ENCODE assay signal across 31 cellular contexts in the genomic region with DNA sequence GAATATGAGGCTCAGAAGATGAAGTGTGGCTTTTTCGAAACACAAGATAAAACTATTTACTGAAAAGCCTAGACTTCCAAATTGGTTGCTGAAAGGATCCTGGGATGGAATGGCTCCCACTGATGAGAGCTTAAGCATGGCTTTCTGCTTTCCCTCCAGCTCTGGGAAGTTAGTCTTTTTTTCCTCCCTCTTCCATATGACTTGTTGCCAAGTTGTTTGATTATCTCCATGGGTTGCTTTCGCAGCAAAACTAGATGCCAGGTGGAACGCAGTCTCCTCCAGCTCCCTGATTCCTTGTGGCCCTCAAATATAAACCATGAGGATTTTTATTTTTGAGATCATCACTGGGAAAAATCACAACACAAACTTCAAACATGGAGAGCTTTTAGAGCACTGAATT.
A peak's percentile ranks its signal among the peaks of the same experiment; 100 is the strongest.
DNase-seq lines count a peak whose midpoint lies in the region; ATAC-seq and TF ChIP-seq lines count a peak whose summit lies in the region.
"Had no signal": no experiment of that assay in that cellular context is flagged by ENCODE, and none has a peak within 500 bp of the region (broad histone marks: within the 10 kb centered on the region; RNA-seq: fewer than 3 reads in every experiment).

No MANE protein-coding gene starts in this region.

- H2BK15ac ChIP-seq in IMR-90 (ENCODE audit: low read depth, low read length) = no peak overlapping the region

- BruUV-seq in IMR-90 (replicated peaks; lab: Mats Ljungman, UMichigan) = no TSS peak

- no peak overlapping the region for H3K9ac ChIP-seq in IMR-90 (ENCODE audit: low read depth, low read length)
- H3K9ac ChIP-seq: BLaER1; BLaER1 treated with 17β-estradiol and CSF1 and Interleukin-3, amounts not matched to agents 10 nM and 100 nM had no signal

- no peak overlapping the region for H2BK20ac ChIP-seq in IMR-90 (ENCODE audit: low read depth, low read length)

- DNase-seq in G401 (ENCODE audit: low spot score) = peak; percentile 60
- DNase-seq in IMR-90 = no peak
- peak; percentile 51 for DNase-seq in cerebellar cortex (ENCODE audit: low spot score)
- peak; percentile 40 for DNase-seq in cerebellum (ENCODE audit: low spot score)
- no peak for DNase-seq in SHP77 (lab: John Stamatoyannopoulos, UW)
- no peak for DNase-seq in sigmoid colon
- no peak for DNase-seq in NCI-H748 (lab: John Stamatoyannopoulos, UW; ENCODE audit: unreplicated experiment)
- DNase-seq: 8988T; ACHN; AML-193; Caco-2; Calu3; CD4-positive, alpha-beta memory T cell; CD4-positive, alpha-beta T cell; CD4-positive, CD25-positive, alpha-beta regulatory T cell; CD8-positive, alpha-beta memory T cell; CD8-positive, alpha-beta T cell; COR-L47; DMS 273 treated with DMSO at 0.1 percent for 48 hours; DMS153; DMS53; DMS79; DMS79 treated with DMSO at 0.1 percent for 48 hours; EL had no signal

- no peaks in the 10 kb centered on the region for H3K79me1 ChIP-seq in IMR-90 (ENCODE audit: low read depth in 1 of 2, low read length in 2 of 2)

- no peaks in the 10 kb centered on the region for H4K20me1 ChIP-seq in IMR-90 (ENCODE audit: insufficient read depth, low read length)
- H4K20me1 ChIP-seq: BLaER1; BLaER1 treated with 17β-estradiol and CSF1 and Interleukin-3, amounts not matched to agents 10 nM and 100 nM had no signal

- no peak overlapping the region for H4K8ac ChIP-seq in IMR-90 (ENCODE audit: low read depth in 2 of 2, low read length in 2 of 2)

- no peak for TF ChIP-seq RAD21 in IMR-90 (IDR thresholded peaks at IDR 0.05; ENCODE audit: low read length)

- TF ChIP-seq POLR2A in IMR-90 (IDR thresholded peaks at IDR 0.05; ENCODE audit: low read depth, low read length) = no peak
- no peak for TF ChIP-seq POLR2A in sigmoid colon (IDR thresholded peaks at IDR 0.05)

- no peak overlapping the region for H2BK120ac ChIP-seq in IMR-90 (ENCODE audit: low read depth, low read length)

- no peak overlapping the region for H2BK5ac ChIP-seq in IMR-90 (ENCODE audit: low read depth, low read length, poor library complexity, severe bottlenecking)

- H3K9me3 ChIP-seq in IMR-90 (ENCODE audit: control insufficient read depth, insufficient read depth, low read length) = no peaks in the 10 kb centered on the region
- no peaks in the 10 kb centered on the region for H3K9me3 ChIP-seq in sigmoid colon
- H3K9me3 ChIP-seq: BE2C; BLaER1; BLaER1 treated with 17β-estradiol and CSF1 and Interleukin-3, amounts not matched to agents 10 nM and 100 nM; Caco-2 had no signal

- H3K9me1 ChIP-seq in IMR-90 (ENCODE audit: insufficient read depth, low read length) = no peaks in the 10 kb centered on the region; the same call in 1 of the 2 replicates

- H3K4me3 ChIP-seq in IMR-90 (ENCODE audit: insufficient read depth, low read depth, low read length) = no peak overlapping the region
- H3K4me3 ChIP-seq in sigmoid colon = no peak overlapping the region
- H3K4me3 ChIP-seq: A549; BLaER1; BLaER1 treated with 17β-estradiol and CSF1 and Interleukin-3, amounts not matched to agents 10 nM and 100 nM had no signal

- ATAC-seq in IMR-90 (ENCODE audit: low read depth) (no peak), HG03097 (IDR thresholded peaks at IDR 0.05; ENCODE audit: low FRiP score, unreplicated experiment) (no peak)
- ATAC-seq: A549; CD8-positive, alpha-beta T cell had no signal

- H2AFZ ChIP-seq in IMR-90 (replicated peaks; ENCODE audit: low read length, poor library complexity) = no peak overlapping the region

- H3K36me3 ChIP-seq in IMR-90 (ENCODE audit: control insufficient read depth, insufficient read depth, low read length) (no peaks in the 10 kb centered on the region), sigmoid colon (no peaks in the 10 kb centered on the region)
- H3K36me3 ChIP-seq: BE2C; BLaER1; BLaER1 treated with 17β-estradiol and CSF1 and Interleukin-3, amounts not matched to agents 10 nM and 100 nM had no signal

- no CpG with 5 or more reads among the region's 3 CpGs for WGBS in IMR-90 (ENCODE audit: extremely low coverage in 2 of 2, insufficient read length in 1 of 2), 2 experiments
- WGBS in sigmoid colon, 2 donors = 94 to 97% methylated on average over 3 of the region's 3 CpGs

- H2AK5ac ChIP-seq in IMR-90 (ENCODE audit: low read depth, low read length) = no peak overlapping the region

- no peak for TF ChIP-seq CTCF in IMR-90 (conservative IDR thresholded peaks at IDR 0.05; ENCODE audit: low read depth, low read length)
- TF ChIP-seq CTCF in sigmoid colon (IDR thresholded peaks at IDR 0.05) = no peak

- H3K23ac ChIP-seq in IMR-90 (ENCODE audit: low read depth, low read length) = no peak overlapping the region

- in situ Hi-C loops in G401 (cut with HindIII; ENCODE audit: low sequenced_read_pairs) (no loop called here), IMR-90 (cut with MboI; ENCODE audit: low sequenced_read_pairs) (no loop called here)

- POLR2A ChIA-PET in IMR-90 (lab: Charles Lee; ENCODE audit: unreplicated experiment) = no interaction called here

- H3K27ac ChIP-seq in IMR-90 (ENCODE audit: insufficient read depth, low read length) (no peak overlapping the region), sigmoid colon (no peak overlapping the region)
- H3K27ac ChIP-seq: 22Rv1; A549; BLaER1; BLaER1 treated with 17β-estradiol and CSF1 and Interleukin-3, amounts not matched to agents 10 nM and 100 nM; C4-2B had no signal

- CTCF ChIA-PET in IMR-90 (lab: Yijun Ruan, JAX) = no interaction called here

- no peak overlapping the region for H3K4me2 ChIP-seq in IMR-90 (ENCODE audit: low read depth, low read length)
- H3K4me2 ChIP-seq: A549; BLaER1; BLaER1 treated with 17β-estradiol and CSF1 and Interleukin-3, amounts not matched to agents 10 nM and 100 nM had no signal

- H3K14ac ChIP-seq in IMR-90 (replicated peaks; ENCODE audit: low read depth, low read length) = no peak overlapping the region

- H4K91ac ChIP-seq in IMR-90 (ENCODE audit: insufficient read depth, low read depth, low read length) = no peak overlapping the region

- peak overlapping the region; percentile 53; the same call in 1 of the 2 replicates for H3K18ac ChIP-seq in IMR-90 (ENCODE audit: low read depth, low read length)

- no peak for TF ChIP-seq EP300 in sigmoid colon (IDR thresholded peaks at IDR 0.05)

- peaks cover 3% of the 10 kb centered on the region; the same call in 1 of the 2 replicates for H3K4me1 ChIP-seq in IMR-90 (ENCODE audit: control insufficient read depth, insufficient read depth, low read length)
- H3K4me1 ChIP-seq in sigmoid colon = no peaks in the 10 kb centered on the region
- H3K4me1 ChIP-seq: A549 had no signal

- dilution Hi-C loops in IMR-90 (cut with HindIII; ENCODE audit: low sequenced_read_pairs, unreplicated experiment) = no loop called here

- H4K5ac ChIP-seq in IMR-90 (ENCODE audit: low read depth, low read length) = no peak overlapping the region

- H3K56ac ChIP-seq in IMR-90 (ENCODE audit: extremely low read depth, insufficient read depth, low read length) = no peak overlapping the region

- H3K27me3 ChIP-seq in IMR-90 (ENCODE audit: control insufficient read depth, insufficient read depth, low read length) = no peaks in the 10 kb centered on the region
- H3K27me3 ChIP-seq in sigmoid colon = no peaks in the 10 kb centered on the region
- H3K27me3 ChIP-seq: BE2C; BLaER1; BLaER1 treated with 17β-estradiol and CSF1 and Interleukin-3, amounts not matched to agents 10 nM and 100 nM had no signal

- H3K4ac ChIP-seq in IMR-90 (ENCODE audit: low read depth, low read length) = no peak overlapping the region

- no peak overlapping the region for H2AK9ac ChIP-seq in IMR-90 (replicated peaks; ENCODE audit: low read depth, low read length, poor library complexity)

- intact Hi-C loops in IMR-90 (cut with micrococcal nuclease) (no loop called here), sigmoid colon (cut with DNase I) (no loop called here)

TF ChIP-seq in IMR-90, 13 proteins besides CTCF, POLR2A, EP300 and RAD21:
- TF ChIP-seq RCOR1 (IDR thresholded peaks at IDR 0.05; ENCODE audit: insufficient replicate concordance, low read length) (no peak), MAZ (IDR thresholded peaks at IDR 0.05; ENCODE audit: borderline replicate concordance, low read depth, low read length) (no peak), RFX5 (IDR thresholded peaks at IDR 0.05; ENCODE audit: low read depth, low read length) (no peak), MXI1 (IDR thresholded peaks at IDR 0.05; ENCODE audit: borderline replicate concordance, low read depth, low read length) (no peak), NFE2L2 (IDR thresholded peaks at IDR 0.05; ENCODE audit: low read depth, low read length) (no peak), FOS (IDR thresholded peaks at IDR 0.05; ENCODE audit: low read depth, low read length) (no peak), MAFK (IDR thresholded peaks at IDR 0.05; ENCODE audit: low read depth, low read length) (no peak)
- TF ChIP-seq, protein P1, sequence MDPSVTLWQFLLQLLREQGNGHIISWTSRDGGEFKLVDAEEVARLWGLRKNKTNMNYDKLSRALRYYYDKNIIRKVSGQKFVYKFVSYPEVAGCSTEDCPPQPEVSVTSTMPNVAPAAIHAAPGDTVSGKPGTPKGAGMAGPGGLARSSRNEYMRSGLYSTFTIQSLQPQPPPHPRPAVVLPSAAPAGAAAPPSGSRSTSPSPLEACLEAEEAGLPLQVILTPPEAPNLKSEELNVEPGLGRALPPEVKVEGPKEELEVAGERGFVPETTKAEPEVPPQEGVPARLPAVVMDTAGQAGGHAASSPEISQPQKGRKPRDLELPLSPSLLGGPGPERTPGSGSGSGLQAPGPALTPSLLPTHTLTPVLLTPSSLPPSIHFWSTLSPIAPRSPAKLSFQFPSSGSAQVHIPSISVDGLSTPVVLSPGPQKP (IDR thresholded peaks at IDR 0.05; ENCODE audit: borderline replicate concordance, low read depth, low read length) = no peak
- TF ChIP-seq, protein P2, sequence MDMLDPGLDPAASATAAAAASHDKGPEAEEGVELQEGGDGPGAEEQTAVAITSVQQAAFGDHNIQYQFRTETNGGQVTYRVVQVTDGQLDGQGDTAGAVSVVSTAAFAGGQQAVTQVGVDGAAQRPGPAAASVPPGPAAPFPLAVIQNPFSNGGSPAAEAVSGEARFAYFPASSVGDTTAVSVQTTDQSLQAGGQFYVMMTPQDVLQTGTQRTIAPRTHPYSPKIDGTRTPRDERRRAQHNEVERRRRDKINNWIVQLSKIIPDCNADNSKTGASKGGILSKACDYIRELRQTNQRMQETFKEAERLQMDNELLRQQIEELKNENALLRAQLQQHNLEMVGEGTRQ (IDR thresholded peaks at IDR 0.05; ENCODE audit: low read depth, low read length) = no peak

Comparison
In these comparisons a context has a peak if more than half of its experiments do, and no peak if none do; other contexts are left out.
1. DNase-seq: peak in G401 (single experiment), cerebellar cortex (single experiment) and cerebellum (single experiment); none in IMR-90 (single experiment), SHP77 (0 of 2), sigmoid colon (single experiment) and NCI-H748 (single experiment).